Comparison of ENCODE assay signal across 21 cellular contexts in the genomic region with DNA sequence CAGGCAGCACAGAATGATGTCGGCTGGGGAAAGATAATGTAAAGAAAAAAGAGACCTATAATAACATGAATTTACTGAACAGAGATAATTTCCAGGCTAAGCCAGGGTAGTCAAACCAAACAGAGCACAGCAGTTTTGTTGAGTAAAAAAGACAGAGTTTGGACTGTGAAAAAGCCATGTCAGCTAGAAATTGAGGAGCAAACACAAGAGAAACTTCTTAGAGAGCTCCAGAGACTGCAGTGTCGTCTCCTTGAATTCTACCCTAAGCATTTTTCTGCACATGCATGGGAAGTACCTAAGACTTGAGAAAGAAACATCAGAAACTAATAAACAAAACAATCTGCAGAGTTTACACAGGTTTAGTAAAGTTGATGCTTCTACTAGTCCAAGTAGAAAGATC.
DNase-seq lines count a peak whose midpoint lies in the region; ATAC-seq, FAIRE-seq and TF ChIP-seq lines count a peak whose summit lies in the region.
"Had no signal": no experiment of that assay in that cellular context is flagged by ENCODE, and none has a peak within 500 bp of the region (broad histone marks: within the 10 kb centered on the region; RNA-seq: fewer than 3 reads in every experiment).

No MANE protein-coding gene starts in this region.

- H3K4me2 ChIP-seq in HepG2 (ENCODE audit: low read depth, low read length) (no peak overlapping the region), MM.1S (ENCODE audit: low read depth, low read length) (no peak overlapping the region), H9 (ENCODE audit: insufficient read depth, insufficient read length, low read length) (no peak overlapping the region)
- H3K4me2 ChIP-seq: A549; BLaER1 treated with 17β-estradiol and CSF1 and Interleukin-3, amounts not matched to agents 10 nM and 100 nM had no signal

- H4K5ac ChIP-seq in H9 (ENCODE audit: insufficient read length, low read depth, low read length) = no peak overlapping the region

- no peak overlapping the region for H3K4ac ChIP-seq in H9 (ENCODE audit: low read depth, low read length)

- intact Hi-C loops in HepG2 (cut with micrococcal nuclease; ENCODE audit: unreplicated experiment) = no loop called here
- intact Hi-C loops in right lobe of liver (cut with DNase I) = no loop called here

- no peaks in the 10 kb centered on the region for H3K27me3 ChIP-seq in HepG2 (ENCODE audit: control insufficient read depth in 1 of 2, insufficient read depth in 2 of 2, low read length in 2 of 2)
- H3K27me3 ChIP-seq in right lobe of liver = no peaks in the 10 kb centered on the region
- H3K27me3 ChIP-seq in MM.1S (replicated peaks; ENCODE audit: insufficient read depth, low read length) = no peaks in the 10 kb centered on the region
- H3K27me3 ChIP-seq in H9 (ENCODE audit: insufficient read depth, low read length) = no peaks in the 10 kb centered on the region
- H3K27me3 ChIP-seq: BLaER1 treated with 17β-estradiol and CSF1 and Interleukin-3, amounts not matched to agents 10 nM and 100 nM had no signal

- ATAC-seq in HepG2 (no peak), right lobe of liver (no peak), HG02798 (IDR thresholded peaks at IDR 0.05; ENCODE audit: poor library complexity, unreplicated experiment) (no peak)
- ATAC-seq: A549; CD8-positive, alpha-beta T cell had no signal

- H3K18ac ChIP-seq in H9 (ENCODE audit: insufficient read length, low read depth, low read length) = no peak overlapping the region

- H3K9me2 ChIP-seq in MM.1S (replicated peaks; ENCODE audit: insufficient read depth, low read length) = no peaks in the 10 kb centered on the region

- H3K36me3 ChIP-seq in HepG2 (replicated peaks in 1 of 2; ENCODE audit: control insufficient read depth in 1 of 2, insufficient read depth in 2 of 2, low read length in 2 of 2) (no peaks in the 10 kb centered on the region), right lobe of liver (no peaks in the 10 kb centered on the region), MM.1S (replicated peaks; ENCODE audit: insufficient read depth, low read length) (no peaks in the 10 kb centered on the region)
- H3K36me3 ChIP-seq: BLaER1 treated with 17β-estradiol and CSF1 and Interleukin-3, amounts not matched to agents 10 nM and 100 nM had no signal

- POLR2A ChIA-PET in HepG2 (lab: Yijun Ruan, JAX) = no interaction called here

- H3K4me1 ChIP-seq in HepG2 (ENCODE audit: insufficient read depth, low read length) = no peaks in the 10 kb centered on the region
- no peaks in the 10 kb centered on the region for H3K4me1 ChIP-seq in right lobe of liver
- no peaks in the 10 kb centered on the region for H3K4me1 ChIP-seq in MM.1S (ENCODE audit: low read length)
- no peaks in the 10 kb centered on the region for H3K4me1 ChIP-seq in H9 (ENCODE audit: insufficient read depth, low read length)
- H3K4me1 ChIP-seq: A549; BLaER1 treated with 17β-estradiol and CSF1 and Interleukin-3, amounts not matched to agents 10 nM and 100 nM; Caco-2 had no signal

- H3K56ac ChIP-seq in H9 (ENCODE audit: insufficient read length, low read depth, low read length) = no peak overlapping the region

- TF ChIP-seq CTCF in HepG2 (CRISPR knock-in tag; IDR thresholded peaks at IDR 0.05) (no peak), right lobe of liver (IDR thresholded peaks at IDR 0.05) (no peak), MM.1S (IDR thresholded peaks at IDR 0.05; ENCODE audit: low read length) (no peak), H9 (conservative IDR thresholded peaks at IDR 0.05) (no peak)

- no peaks in the 10 kb centered on the region for H3F3A ChIP-seq in MM.1S (ENCODE audit: insufficient read depth, low read length)

- H3K79me2 ChIP-seq in HepG2 (ENCODE audit: insufficient read depth, low read length) (no peaks in the 10 kb centered on the region), MM.1S (ENCODE audit: low read length) (no peaks in the 10 kb centered on the region), H9 (ENCODE audit: insufficient read depth, low read length) (no peaks in the 10 kb centered on the region)

- no peak overlapping the region for H3K14ac ChIP-seq in H9 (ENCODE audit: insufficient read depth, low read length)

- no peaks in the 10 kb centered on the region for H3K79me1 ChIP-seq in H9 (ENCODE audit: insufficient read depth, low read depth, low read length, poor library complexity, severe bottlenecking)

- H3K4me3 Mint-ChIP-seq in H9 = no peak overlapping the region
- H3K4me3 Mint-ChIP-seq: B cell; CD4-positive, alpha-beta T cell; CD8-positive, alpha-beta T cell had no signal

- H2BK120ac ChIP-seq in H9 (ENCODE audit: low read depth, low read length, poor library complexity, severe bottlenecking) = no peak overlapping the region

- H2BK15ac ChIP-seq in H9 (ENCODE audit: low read depth, low read length) = no peak overlapping the region

- H3K23me2 ChIP-seq in H9 (ENCODE audit: insufficient read length, low read depth, low read length, poor library complexity, severe bottlenecking) = no peaks in the 10 kb centered on the region

- DNase-seq in HepG2 (ENCODE audit: low spot score) = no peak
- no peak for DNase-seq in right lobe of liver
- peak; percentile 51 for DNase-seq in MM.1S
- no peak for DNase-seq in H9
- DNase-seq: AML-193; Caco-2; Calu3; CD4-positive, alpha-beta T cell; CD8-positive, alpha-beta T cell; DMS79 treated with DMSO at 0.1 percent for 48 hours; GF-D8 had no signal

- no peak for TF ChIP-seq RAD21 in HepG2 (CRISPR knock-in tag; IDR thresholded peaks at IDR 0.05)

- in situ Hi-C loops in HepG2 (cut with HindIII; ENCODE audit: extremely low pct_ligation_motif_present, low pct_unique_long_range_greater_than_20kb) = no loop called here

- H4K91ac ChIP-seq in H9 (ENCODE audit: insufficient read length, low read depth, low read length) = no peak overlapping the region

- H3K9me3 ChIP-seq in HepG2 (ENCODE audit: low read length) (peaks cover 41% of the 10 kb centered on the region), right lobe of liver (no peaks in the 10 kb centered on the region), MM.1S (replicated peaks; ENCODE audit: insufficient read depth, low read length) (no peaks in the 10 kb centered on the region), H9 (ENCODE audit: control insufficient read depth, low read depth, low read length) (no peaks in the 10 kb centered on the region)
- H3K9me3 ChIP-seq: A549, Caco-2 had no signal

- CTCF ChIA-PET in HepG2 (lab: Yijun Ruan, JAX; ENCODE audit: low intra/inter-chr PET ratio, low total read pairs) = no interaction called here

- no peak overlapping the region for H2AFZ ChIP-seq in HepG2 (ENCODE audit: low read length)
- no peak overlapping the region for H2AFZ ChIP-seq in MM.1S (ENCODE audit: low read length)
- H2AFZ ChIP-seq in H9 (ENCODE audit: low read length) = no peak overlapping the region

- no peak overlapping the region for H3K27ac Mint-ChIP-seq in H9
- H3K27ac Mint-ChIP-seq: B cell; CD4-positive, alpha-beta T cell; CD8-positive, alpha-beta T cell had no signal

- H2BK12ac ChIP-seq in H9 (ENCODE audit: insufficient read length, low read depth, low read length) = no peak overlapping the region

- H3T11ph ChIP-seq in H9 (ENCODE audit: low read length) = no peak overlapping the region

- H3K27ac ChIP-seq in HepG2 (ENCODE audit: extremely low read length, insufficient read depth, low read length) (no peak overlapping the region), right lobe of liver (no peak overlapping the region), MM.1S (ENCODE audit: low read length) (no peak overlapping the region), H9 (ENCODE audit: insufficient read length, low read depth, low read length) (no peak overlapping the region)
- H3K27ac ChIP-seq: 22Rv1; A549; BLaER1 treated with 17β-estradiol and CSF1 and Interleukin-3, amounts not matched to agents 10 nM and 100 nM; C4-2B had no signal

- no peak overlapping the region for H3K9ac ChIP-seq in HepG2 (ENCODE audit: insufficient read depth, low read depth, low read length)
- no peak overlapping the region for H3K9ac ChIP-seq in MM.1S (ENCODE audit: low read length)
- no peak overlapping the region for H3K9ac ChIP-seq in H9 (ENCODE audit: extremely low read depth, insufficient read length, low read length)
- H3K9ac ChIP-seq: BLaER1 treated with 17β-estradiol and CSF1 and Interleukin-3, amounts not matched to agents 10 nM and 100 nM had no signal

- no peak overlapping the region for H2BK20ac ChIP-seq in H9 (ENCODE audit: low read depth, low read length, poor library complexity, severe bottlenecking)

- BruUV-seq in HepG2 (replicated peaks; lab: Mats Ljungman, UMichigan) = no TSS peak

- H3K4me3 ChIP-seq in HepG2 (replicated peaks in 1 of 3; ENCODE audit: insufficient read depth in 1 of 3, low read depth in 2 of 3, low read length in 3 of 3) (no peak overlapping the region), right lobe of liver (no peak overlapping the region), MM.1S (ENCODE audit: low read length) (no peak overlapping the region)
- H3K4me3 ChIP-seq: A549; BLaER1 treated with 17β-estradiol and CSF1 and Interleukin-3, amounts not matched to agents 10 nM and 100 nM had no signal

- H2BK5ac ChIP-seq in H9 (ENCODE audit: insufficient read length, low read length) = no peak overlapping the region

- no peaks in the 10 kb centered on the region for H3K36me3 Mint-ChIP-seq in H9 (ENCODE audit: insufficient read depth in 1 of 3, low read depth in 3 of 3)
- H3K36me3 Mint-ChIP-seq: CD8-positive, alpha-beta T cell had no signal

- TF ChIP-seq POLR2A in HepG2 (IDR thresholded peaks at IDR 0.05; ENCODE audit: insufficient read depth in 1 of 2, low read depth in 2 of 2, low read length in 2 of 2) (no peak), right lobe of liver (IDR thresholded peaks at IDR 0.05) (no peak)

- 1% methylated on average over 2 of the region's 2 CpGs for WGBS in HepG2 (ENCODE audit: low lambda C conversion rate)
- WGBS in right lobe of liver (ENCODE audit: insufficient coverage, low coverage, low lambda C conversion rate, missing lambda C conversion rate) = 51% methylated on average over 2 of the region's 2 CpGs
- no CpG with 5 or more reads among the region's 2 CpGs for WGBS in H9 (ENCODE audit: extremely low coverage, insufficient read length, low lambda C conversion rate)

- H3K27me3 Mint-ChIP-seq in H9 (ENCODE audit: low read depth) = peaks cover 3% of the 10 kb centered on the region
- H3K27me3 Mint-ChIP-seq: B cell; CD4-positive, alpha-beta T cell had no signal

- TF ChIP-seq EP300 in HepG2 (IDR thresholded peaks at IDR 0.05; ENCODE audit: low read depth in 2 of 2, low read length in 2 of 2) = no peak
- TF ChIP-seq EP300 in HepG2 (CRISPR knock-in tag; IDR thresholded peaks at IDR 0.05; ENCODE audit: borderline replicate concordance) = no peak

- H4K20me1 ChIP-seq in HepG2 (ENCODE audit: insufficient read depth, low read length) (no peaks in the 10 kb centered on the region), MM.1S (ENCODE audit: insufficient read depth, low read length) (no peaks in the 10 kb centered on the region), H9 (ENCODE audit: control insufficient read depth, insufficient read depth, insufficient read length) (no peaks in the 10 kb centered on the region)
- H4K20me1 ChIP-seq: BLaER1 treated with 17β-estradiol and CSF1 and Interleukin-3, amounts not matched to agents 10 nM and 100 nM had no signal

- H2AK5ac ChIP-seq in H9 (ENCODE audit: insufficient read length, low read length) = no peak overlapping the region

- no peak overlapping the region for H4K8ac ChIP-seq in H9 (replicated peaks; ENCODE audit: insufficient read length, low read depth, low read length)

- no peaks in the 10 kb centered on the region for H3K4me1 Mint-ChIP-seq in H9
- H3K4me1 Mint-ChIP-seq: B cell had no signal

- no peak for FAIRE-seq in HepG2 (lab: Jason Lieb, UNC)
- FAIRE-seq: A549, D721Med, G401.6, GM12891, GM19239 had no signal

- H3K23ac ChIP-seq in H9 (ENCODE audit: insufficient read length, low read depth, low read length) = no peak overlapping the region

- H3K9me3 Mint-ChIP-seq in H9 = no peaks in the 10 kb centered on the region
